ENCODE assay signal across 9 cellular contexts in genomic region chr1:64469121-64469520, GRCh38. TPM values are rescaled to one million over a fixed set of nuclear protein-coding genes. Genes with fewer than 3 reads are reported as not detected.
DNase-seq lines count a peak whose midpoint lies in the region; ATAC-seq and TF ChIP-seq lines count a peak whose summit lies in the region.
"Had no signal": no experiment of that assay in that cellular context is flagged by ENCODE, and none has a peak within 500 bp of the region (broad histone marks: within the 10 kb centered on the region; RNA-seq: fewer than 3 reads in every experiment).

No MANE protein-coding gene starts in this region.

- 87% methylated on average over 6 of the region's 6 CpGs for WGBS in SK-N-SH (ENCODE audit: low lambda C conversion rate)

- no peak overlapping the region for H3K27ac ChIP-seq in stomach smooth muscle (ENCODE audit: low read length)
- no peak overlapping the region for H3K27ac ChIP-seq in SK-N-SH (ENCODE audit: low read depth in 2 of 2, low read length in 1 of 2)

- intact Hi-C loops in activated B cell treated with CpG ODN at 0.5 μM for 24 hours (cut with micrococcal nuclease), result no loop called here

- H3K4me1 ChIP-seq in stomach smooth muscle (ENCODE audit: control insufficient read depth, insufficient read depth, low read length), result peaks cover 9% of the 10 kb centered on the region
- peaks cover 0 to 15% of the 10 kb centered on the region in 2 experiments for H3K4me1 ChIP-seq in SK-N-SH (ENCODE audit: control insufficient read depth in 1 of 2, insufficient read depth in 2 of 2, low read depth in 1 of 2, low read length in 1 of 2)

- H3K9ac ChIP-seq in stomach smooth muscle (ENCODE audit: low read length in 2 of 2), result peak overlapping the region in 1 of 2 donors; percentile 22
- H3K9ac ChIP-seq in SK-N-SH, result no peak overlapping the region

- no peak overlapping the region for H2AFZ ChIP-seq in SK-N-SH (ENCODE audit: low read depth)

- H3K27me3 ChIP-seq in stomach smooth muscle (ENCODE audit: control insufficient read depth in 1 of 2, insufficient read depth in 2 of 2, low read length in 2 of 2) (peaks cover 0 to 3% of the 10 kb centered on the region in 2 donors), SK-N-SH (ENCODE audit: insufficient read depth) (no peaks in the 10 kb centered on the region)

- peaks cover 58% of the 10 kb centered on the region for H3K27me3 Mint-ChIP-seq in activated CD8-positive, alpha-beta memory T cell treated with anti-CD3 and anti-CD28 coated beads, Interleukin-2, amount 10 ng/mL, durations not matched to agents 7 days and 5 days
- peaks cover 37% of the 10 kb centered on the region for H3K27me3 Mint-ChIP-seq in activated B cell treated with CpG ODN at 0.5 μM for 24 hours

- TF ChIP-seq CTCF in activated B cell treated with CpG ODN at 0.5 μM for 24 hours (IDR thresholded peaks at IDR 0.05) (no peak), SK-N-SH (IDR thresholded peaks at IDR 0.05) (no peak)

- no peaks in the 10 kb centered on the region for H3K36me3 Mint-ChIP-seq in activated CD8-positive, alpha-beta memory T cell treated with anti-CD3 and anti-CD28 coated beads, Interleukin-2, amount 10 ng/mL, durations not matched to agents 7 days and 5 days
- H3K36me3 Mint-ChIP-seq in activated B cell treated with CpG ODN at 0.5 μM for 24 hours (ENCODE audit: low read depth), result no peaks in the 10 kb centered on the region

- no peaks in the 10 kb centered on the region for H4K20me1 ChIP-seq in SK-N-SH (ENCODE audit: insufficient read depth)

- no peak for ATAC-seq in activated CD8-positive, alpha-beta memory T cell treated with anti-CD3 and anti-CD28 coated beads, Interleukin-2, amount 10 ng/mL, durations not matched to agents 7 days and 5 days
- no peak for ATAC-seq in activated B cell treated with CpG ODN at 0.5 μM for 24 hours (ENCODE audit: low read depth)
- no peak for ATAC-seq in HG03196 (IDR thresholded peaks at IDR 0.05; ENCODE audit: unreplicated experiment)

- TF ChIP-seq EP300 in SK-N-SH (IDR thresholded peaks at IDR 0.05; ENCODE audit: borderline replicate concordance in 1 of 2, low read depth in 1 of 2, low read length in 1 of 2), result no peak

- TF ChIP-seq RAD21 in SK-N-SH (IDR thresholded peaks at IDR 0.05; ENCODE audit: low read length), result no peak

- peak overlapping the region; percentile 17 for H3K4me3 Mint-ChIP-seq in activated CD8-positive, alpha-beta memory T cell treated with anti-CD3 and anti-CD28 coated beads, Interleukin-2, amount 10 ng/mL, durations not matched to agents 7 days and 5 days
- peak overlapping the region; percentile 33 for H3K4me3 Mint-ChIP-seq in activated B cell treated with CpG ODN at 0.5 μM for 24 hours

- no peaks in the 10 kb centered on the region for H3K9me2 ChIP-seq in SK-N-SH

- H3K9me3 ChIP-seq in stomach smooth muscle (ENCODE audit: control insufficient read depth in 2 of 2, low read length in 2 of 2) (no peaks in the 10 kb centered on the region), SK-N-SH (no peaks in the 10 kb centered on the region)

- H3K27ac Mint-ChIP-seq in activated CD8-positive, alpha-beta memory T cell treated with anti-CD3 and anti-CD28 coated beads, Interleukin-2, amount 10 ng/mL, durations not matched to agents 7 days and 5 days, result no peak overlapping the region
- H3K27ac Mint-ChIP-seq in activated B cell treated with CpG ODN at 0.5 μM for 24 hours, result no peak overlapping the region

- POLR2A ChIA-PET in activated B cell treated with CpG ODN at 0.5 μM for 24 hours (lab: Charles Lee) (no interaction called here), SK-N-SH (lab: Yijun Ruan, JAX) (no interaction called here)

- no peak overlapping the region for H3K4me2 ChIP-seq in SK-N-SH

- H3K79me2 ChIP-seq in SK-N-SH (ENCODE audit: insufficient read depth), result peaks cover 18% of the 10 kb centered on the region; the same call in 1 of the 2 replicates

- CTCF ChIA-PET in activated CD8-positive, alpha-beta memory T cell treated with anti-CD3 and anti-CD28 coated beads, Interleukin-2, amount 10 ng/mL, durations not matched to agents 7 days and 5 days (lab: Charles Lee), result no interaction called here
- CTCF ChIA-PET in activated B cell treated with CpG ODN at 0.5 μM for 24 hours (lab: Charles Lee) (no interaction called here), SK-N-SH (lab: Yijun Ruan, JAX) (no interaction called here)

- DNase-seq in activated CD8-positive, alpha-beta memory T cell treated with anti-CD3 and anti-CD28 coated beads, Interleukin-2, amount 10 ng/mL, durations not matched to agents 7 days and 5 days, result no peak
- no peak for DNase-seq in activated CD8-positive, alpha-beta memory T cell treated with anti-CD3 and anti-CD28 coated beads, Interleukin-2, amount 50 U/mL, for 4 hours
- no peak for DNase-seq in activated B cell treated with CpG ODN at 0.5 μM for 24 hours
- DNase-seq in DMS 273 treated with DMSO at 0.1 percent for 48 hours (lab: John Stamatoyannopoulos, UW), result no peak
- no peak for DNase-seq in SK-N-SH
- DNase-seq: activated CD4-positive, CD25-positive, alpha-beta regulatory T cell treated with anti-CD3 and anti-CD28 coated beads, Interleukin-2, amount 50 U/mL, for 72 hours had no signal

- H3K36me3 ChIP-seq in stomach smooth muscle (ENCODE audit: control insufficient read depth in 2 of 2, insufficient read depth in 2 of 2, low read length in 2 of 2), result no peaks in the 10 kb centered on the region
- H3K36me3 ChIP-seq in SK-N-SH (replicated peaks in 1 of 2; ENCODE audit: control insufficient read depth in 1 of 2, insufficient read depth in 2 of 2, low read length in 1 of 2), result no peaks in the 10 kb centered on the region

- no peaks in the 10 kb centered on the region for H3F3A ChIP-seq in SK-N-SH (replicated peaks; ENCODE audit: insufficient read depth)

- peaks cover 10% of the 10 kb centered on the region for H3K4me1 Mint-ChIP-seq in activated CD8-positive, alpha-beta memory T cell treated with anti-CD3 and anti-CD28 coated beads, Interleukin-2, amount 10 ng/mL, durations not matched to agents 7 days and 5 days
- H3K4me1 Mint-ChIP-seq in activated B cell treated with CpG ODN at 0.5 μM for 24 hours, result peaks cover 18% of the 10 kb centered on the region

- peak overlapping the region; percentile 93 for H3K4me3 ChIP-seq in iPS-11a (ENCODE audit: low read depth, low read length)
- peak overlapping the region; percentile 61 to 88 for H3K4me3 ChIP-seq in stomach smooth muscle (ENCODE audit: low read length in 2 of 2)
- H3K4me3 ChIP-seq in SK-N-SH (ENCODE audit: low read depth in 2 of 2, low read length in 1 of 2), result peak overlapping the region in 1 of 2 experiments; percentile 79; a peak in 2 of 4 replicates

- H3K9me3 Mint-ChIP-seq in activated CD8-positive, alpha-beta memory T cell treated with anti-CD3 and anti-CD28 coated beads, Interleukin-2, amount 10 ng/mL, durations not matched to agents 7 days and 5 days (ENCODE audit: low read depth), result no peaks in the 10 kb centered on the region
- H3K9me3 Mint-ChIP-seq in activated B cell treated with CpG ODN at 0.5 μM for 24 hours, result no peaks in the 10 kb centered on the region

TF ChIP-seq in SK-N-SH, 30 proteins besides CTCF, POLR2A, EP300 and RAD21 (continues in another document):
- TF ChIP-seq MXI1 (IDR thresholded peaks at IDR 0.05; ENCODE audit: low read depth, low read length) (no peak), MAX (IDR thresholded peaks at IDR 0.05; ENCODE audit: low read depth) (no peak), FOXJ3 (CRISPR knock-in tag; IDR thresholded peaks at IDR 0.05) (no peak), GATA2 (CRISPR knock-in tag; IDR thresholded peaks at IDR 0.05) (no peak), TEAD4 (IDR thresholded peaks at IDR 0.05; ENCODE audit: borderline replicate concordance, insufficient read depth) (no peak), EZH2phosphoT487 (IDR thresholded peaks at IDR 0.05; ENCODE audit: borderline replicate concordance, low read depth) (no peak), IRF3 (IDR thresholded peaks at IDR 0.05; ENCODE audit: low read depth, low read length) (no peak), JUND (IDR thresholded peaks at IDR 0.05) (no peak), RCOR1 (IDR thresholded peaks at IDR 0.05; ENCODE audit: low read length) (no peak), USF2 (IDR thresholded peaks at IDR 0.05; ENCODE audit: borderline replicate concordance, low read depth, low read length) (no peak), NRF1 (IDR thresholded peaks at IDR 0.05; ENCODE audit: low read depth, low read length) (no peak), TAF1 (IDR thresholded peaks at IDR 0.05; ENCODE audit: borderline replicate concordance, low read depth, low read length) (no peak), RXRA (IDR thresholded peaks at IDR 0.05; ENCODE audit: borderline replicate concordance, low read depth) (no peak)

RNA-seq across cellular contexts. Expression of gene CACHD1, which starts 0.8 kb away (rescaled TPM):
- total RNA-seq in activated CD8-positive, alpha-beta memory T cell treated with anti-CD3 and anti-CD28 coated beads, Interleukin-2, amount 10 ng/mL, durations not matched to agents 7 days and 5 days, result under 1 TPM; 0.06 to 0.07 TPM
- total RNA-seq in activated B cell treated with CpG ODN at 0.5 μM for 24 hours, result 0.12 and 0.22 TPM in 2 replicates
- polyA plus RNA-seq in SK-N-SH (2012; rRNA removed), result 2.2 and 2.4 TPM in 2 replicates
- 3.2 TPM in 2 replicates for polyA plus RNA-seq in SK-N-SH (2012; cell fraction: cytosol; rRNA removed)
- 3.7 and 4.7 TPM in 2 replicates for polyA plus RNA-seq in SK-N-SH (2012; cell fraction: nucleus; rRNA removed)
